In the genomic region with DNA sequence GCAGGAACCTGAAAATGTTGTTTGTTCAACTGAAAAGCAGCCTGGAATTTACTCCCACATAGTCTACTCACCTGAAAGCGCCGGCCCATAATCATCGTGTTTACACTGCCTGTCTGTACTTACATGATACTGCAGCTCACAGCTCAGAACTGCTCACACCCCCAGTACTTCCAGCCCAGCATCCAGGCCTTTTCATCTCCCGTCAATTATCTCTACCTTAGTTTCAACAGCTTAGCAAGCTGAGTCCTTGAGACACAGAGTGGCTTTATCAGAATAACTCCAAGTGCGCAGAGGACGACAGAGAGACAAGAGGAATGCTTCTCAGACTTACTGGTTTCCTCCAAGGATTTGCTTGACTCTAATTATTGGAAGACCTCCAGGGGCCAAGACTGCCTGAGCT, we compare ENCODE assay signal across 14 cellular contexts.
DNase-seq lines count a peak whose midpoint lies in the region; ATAC-seq and TF ChIP-seq lines count a peak whose summit lies in the region.
"Had no signal": no experiment of that assay in that cellular context is flagged by ENCODE, and none has a peak within 500 bp of the region (broad histone marks: within the 10 kb centered on the region; RNA-seq: fewer than 3 reads in every experiment).

No MANE protein-coding gene starts in this region.

- H3K36me3 ChIP-seq in neural progenitor cell (no peaks in the 10 kb centered on the region), H7 (replicated peaks; ENCODE audit: control insufficient read depth, insufficient read depth, low read length) (no peaks in the 10 kb centered on the region)
- H3K36me3 ChIP-seq: BLaER1 treated with 17β-estradiol and CSF1 and Interleukin-3, amounts not matched to agents 10 nM and 100 nM had no signal

- H3K4me1 ChIP-seq in neural progenitor cell, result no peaks in the 10 kb centered on the region
- H3K4me1 ChIP-seq: BLaER1 treated with 17β-estradiol and CSF1 and Interleukin-3, amounts not matched to agents 10 nM and 100 nM had no signal

- no peak overlapping the region for H3K4me3 Mint-ChIP-seq in neural progenitor cell
- H3K4me3 Mint-ChIP-seq: stimulated activated naive B cell treated with anti-CD40 and anti-IgM and Interleukin-4, amounts not matched to agents 10 μg/mL and 1 μg/mL and 100 μg/mL, for 72 hours; T-cell had no signal

- no peak overlapping the region for H3K4me2 ChIP-seq in neural progenitor cell
- H3K4me2 ChIP-seq: BLaER1 treated with 17β-estradiol and CSF1 and Interleukin-3, amounts not matched to agents 10 nM and 100 nM had no signal

- no peaks in the 10 kb centered on the region for H3K79me2 ChIP-seq in neural progenitor cell (ENCODE audit: low read depth)

- H3K27me3 ChIP-seq in neural progenitor cell (no peaks in the 10 kb centered on the region), H7 (ENCODE audit: control insufficient read depth, insufficient read depth, low read length) (no peaks in the 10 kb centered on the region)
- H3K27me3 ChIP-seq: BLaER1 treated with 17β-estradiol and CSF1 and Interleukin-3, amounts not matched to agents 10 nM and 100 nM had no signal

- no peak overlapping the region for H3K9ac ChIP-seq in neural progenitor cell
- H3K9ac ChIP-seq: BLaER1 treated with 17β-estradiol and CSF1 and Interleukin-3, amounts not matched to agents 10 nM and 100 nM had no signal

- peaks cover 3% of the 10 kb centered on the region for H3K27me3 Mint-ChIP-seq in neural progenitor cell (ENCODE audit: insufficient read depth, low read depth)
- H3K27me3 Mint-ChIP-seq: stimulated activated naive B cell treated with anti-CD40 and anti-IgM and Interleukin-4, amounts not matched to agents 10 μg/mL and 1 μg/mL and 100 μg/mL, for 72 hours; T-cell had no signal

- ATAC-seq in HG03135 (IDR thresholded peaks at IDR 0.05; ENCODE audit: unreplicated experiment) (no peak), GM21390 (IDR thresholded peaks at IDR 0.05; ENCODE audit: unreplicated experiment) (no peak)
- ATAC-seq: stimulated activated naive B cell treated with anti-CD40 and anti-IgM and Interleukin-4, amounts not matched to agents 10 μg/mL and 1 μg/mL and 100 μg/mL, for 72 hours; T-cell had no signal

- H3K36me3 Mint-ChIP-seq in neural progenitor cell, result peaks cover 2% of the 10 kb centered on the region
- H3K36me3 Mint-ChIP-seq: stimulated activated naive B cell treated with anti-CD40 and anti-IgM and Interleukin-4, amounts not matched to agents 10 μg/mL and 1 μg/mL and 100 μg/mL, for 72 hours; T-cell had no signal

- H3K9me3 Mint-ChIP-seq in neural progenitor cell, result peaks cover 9% of the 10 kb centered on the region

- H3F3A ChIP-seq in neural progenitor cell (ENCODE audit: low read depth), result no peaks in the 10 kb centered on the region

- no peaks in the 10 kb centered on the region for H3K9me3 ChIP-seq in neural progenitor cell (ENCODE audit: low read depth)

- H2AFZ ChIP-seq in neural progenitor cell (replicated peaks), result no peak overlapping the region

- H3K27ac Mint-ChIP-seq in neural progenitor cell, result peak overlapping the region; percentile 8
- H3K27ac Mint-ChIP-seq: stimulated activated naive B cell treated with anti-CD40 and anti-IgM and Interleukin-4, amounts not matched to agents 10 μg/mL and 1 μg/mL and 100 μg/mL, for 72 hours; T-cell had no signal

- no peak overlapping the region for H3K27ac ChIP-seq in neural progenitor cell
- H3K27ac ChIP-seq: BLaER1 treated with 17β-estradiol and CSF1 and Interleukin-3, amounts not matched to agents 10 nM and 100 nM had no signal

- H3K4me1 Mint-ChIP-seq in neural progenitor cell, result peaks cover 14% of the 10 kb centered on the region
- H3K4me1 Mint-ChIP-seq: stimulated activated naive B cell treated with anti-CD40 and anti-IgM and Interleukin-4, amounts not matched to agents 10 μg/mL and 1 μg/mL and 100 μg/mL, for 72 hours; T-cell had no signal

- DNase-seq in DMS153 treated with DMSO at 0.1 percent for 48 hours (lab: John Stamatoyannopoulos, UW; ENCODE audit: unreplicated experiment) (peak; percentile 71), NCI-H345 (lab: John Stamatoyannopoulos, UW) (peak; percentile 40), epithelial cell of esophagus (ENCODE audit: low read depth) (peak; percentile 92), neural progenitor cell (ENCODE audit: low spot score) (peak; percentile 30), NCI-H524 treated with DMSO at 0.1 percent for 48 hours (lab: John Stamatoyannopoulos, UW) (no peak), H7 (no peak)
- DNase-seq: activated CD4-positive, alpha-beta T cell treated with anti-CD3 and anti-CD28 coated beads for 48 hours; kidney; nucleus accumbens; stimulated activated naive B cell treated with anti-CD40 and anti-IgM and Interleukin-4, amounts not matched to agents 10 μg/mL and 1 μg/mL and 100 μg/mL, for 72 hours; T-cell had no signal

- no peaks in the 10 kb centered on the region for H4K20me1 ChIP-seq in neural progenitor cell (ENCODE audit: low read depth)
- H4K20me1 ChIP-seq: BLaER1 treated with 17β-estradiol and CSF1 and Interleukin-3, amounts not matched to agents 10 nM and 100 nM had no signal

- peak overlapping the region; percentile 10 for H3K4me3 ChIP-seq in epithelial cell of esophagus (ENCODE audit: low read length)
- H3K4me3 ChIP-seq in neural progenitor cell, result no peak overlapping the region
- no peak overlapping the region for H3K4me3 ChIP-seq in H7 (ENCODE audit: insufficient read depth, low read depth, low read length)
- H3K4me3 ChIP-seq: BLaER1 treated with 17β-estradiol and CSF1 and Interleukin-3, amounts not matched to agents 10 nM and 100 nM had no signal

- TF ChIP-seq CTCF in epithelial cell of esophagus (IDR thresholded peaks at IDR 0.05; ENCODE audit: insufficient read depth, low read depth, low read length, missing control alignments) (peak; percentile 3), neural progenitor cell (IDR thresholded peaks at IDR 0.05) (no peak)

Comparison
In these comparisons a context has a peak if more than half of its experiments do, and no peak if none do; other contexts are left out.
1. DNase-seq: peak in DMS153 treated with DMSO at 0.1 percent for 48 hours (single experiment), NCI-H345 (single experiment), epithelial cell of esophagus (single experiment) and neural progenitor cell (single experiment); none in NCI-H524 treated with DMSO at 0.1 percent for 48 hours (single experiment) and H7 (single experiment).